In the genomic region with DNA sequence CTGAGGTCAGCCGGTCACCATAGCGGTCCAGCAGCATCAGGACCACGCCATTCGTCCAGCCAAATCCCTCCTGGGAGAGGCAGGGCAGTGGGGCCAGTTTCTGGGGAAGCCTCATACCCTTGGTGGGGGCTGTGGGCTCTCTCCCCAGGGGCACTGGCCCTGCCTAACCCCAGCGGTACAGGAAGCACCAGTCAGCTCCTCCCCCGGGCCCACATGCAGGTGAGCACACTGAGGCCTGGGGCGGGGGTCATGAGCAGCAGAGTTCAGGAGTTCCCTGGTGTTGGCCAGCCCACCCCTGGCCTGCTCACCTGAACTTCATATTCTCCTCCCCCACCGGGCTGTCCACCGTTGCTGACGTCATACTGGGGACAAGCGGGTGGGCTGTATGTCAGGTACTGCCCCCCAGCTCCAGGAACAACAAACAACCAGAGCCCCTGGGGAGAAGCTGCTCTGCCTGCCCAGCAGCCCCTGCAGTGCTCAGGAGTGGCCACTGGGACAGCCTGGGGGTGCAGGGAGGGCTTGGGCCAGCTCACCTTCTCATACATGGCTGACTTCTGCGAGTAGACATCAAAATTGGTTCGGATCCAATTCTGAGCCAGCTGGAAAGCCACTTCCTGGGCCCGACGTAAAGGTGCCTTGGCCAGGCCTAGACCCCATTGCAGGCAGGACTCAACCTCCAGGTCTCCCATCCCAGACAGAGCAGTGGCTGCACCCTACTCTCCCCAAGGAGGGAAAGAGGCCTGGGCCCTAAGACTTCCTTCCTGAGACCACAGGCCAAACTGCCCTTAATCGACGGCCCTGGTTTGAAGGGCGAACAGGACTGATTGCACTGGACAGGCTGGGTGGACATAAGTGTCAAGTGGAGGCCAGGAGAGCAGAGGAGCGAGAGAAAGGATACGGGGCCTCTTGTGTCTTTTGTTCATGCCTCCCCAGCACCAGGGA, we compare ENCODE assay signal across 10 cellular contexts. TPM values are rescaled to one million over a fixed set of nuclear protein-coding genes. Genes with fewer than 3 reads are reported as not detected.
DNase-seq lines count a peak whose midpoint lies in the region; ATAC-seq, FAIRE-seq and TF ChIP-seq lines count a peak whose summit lies in the region.
"Had no signal": no experiment of that assay in that cellular context is flagged by ENCODE, and none has a peak within 500 bp of the region (broad histone marks: within the 10 kb centered on the region; RNA-seq: fewer than 3 reads in every experiment).

No MANE protein-coding gene starts in this region.

- no peak for FAIRE-seq in GM12891 (lab: Jason Lieb, UNC)
- FAIRE-seq: islet of Langerhans had no signal

- CTCF ChIA-PET in HCT116 (lab: Charles Lee): interaction anchor here (0.6 to 2.6 kb wide), 7 partner anchors 13 to 64 kb away, joined by 3 to 8 read pairs (median 5); a partner anchor contains a TSS

- 40% methylated on average over 20 of the region's 20 CpGs for WGBS in right cardiac atrium

- ATAC-seq in HCT116 (peak; percentile 51), right cardiac atrium (peak; percentile 11 to 16), HG03439 (IDR thresholded peaks at IDR 0.05; ENCODE audit: unreplicated experiment) (no peak)

- peak overlapping the region; percentile 44 for H3K4me2 ChIP-seq in HCT116 (ENCODE audit: low read length)

- TF ChIP-seq CTCF in HCT116 (IDR thresholded peaks at IDR 0.05 in 2 of 3, conservative IDR thresholded peaks at IDR 0.05 in 1 of 3; ENCODE audit: borderline replicate concordance in 1 of 3, insufficient read depth in 1 of 3, low read depth in 2 of 3, low read length in 2 of 3): peak in 2 of 3 experiments; percentile 34 to 48; a peak in 3 of 6 replicates

- DNase-seq in HCT116 (ENCODE audit: low read depth, low spot score) (no peak), adipocyte (ENCODE audit: low read depth) (peak; percentile 10), right cardiac atrium (peak in 2 of 3 donors; percentile 74 to 75), GM12891 (ENCODE audit: insufficient read length, low spot score) (no peak), COR-L47 (lab: John Stamatoyannopoulos, UW) (no peak), DMS153 treated with DMSO at 0.1 percent for 48 hours (lab: John Stamatoyannopoulos, UW; ENCODE audit: unreplicated experiment) (no peak)

- RAD21 ChIA-PET in HCT116 (lab: Charles Lee; ENCODE audit: low non-redundant PET in 1 of 2, low total read pairs in 2 of 2, uncharacterized antibody in 2 of 2, unreplicated experiment in 2 of 2): interaction anchor here in 1 of 2 experiments (0.6 kb wide), 1 partner anchor 31 kb away, joined by 8 read pairs; no protein-coding TSS in a partner anchor

- H3K27me3 ChIP-seq in HCT116 (ENCODE audit: insufficient read depth, low read length) (no peaks in the 10 kb centered on the region), adipocyte (replicated peaks; ENCODE audit: control insufficient read depth, insufficient read depth, low read length) (no peaks in the 10 kb centered on the region), right cardiac atrium (ENCODE audit: control insufficient read depth, insufficient read depth) (no peaks in the 10 kb centered on the region), subcutaneous abdominal adipose tissue (ENCODE audit: control insufficient read depth in 5 of 5, insufficient read depth in 4 of 5, low read length in 5 of 5) (no peaks in the 10 kb centered on the region)

- intact Hi-C loops in HCT116 (cut with micrococcal nuclease): loop anchor here (1.0 to 2.0 kb wide), 2 partner anchors 52 to 63 kb away; a partner anchor contains a TSS
- intact Hi-C loops in right cardiac atrium (cut with DNase I): loop anchor here in 2 of 4 donors (5.0 kb wide), 1 partner anchor 51 kb away; a partner anchor contains a TSS

- no peak overlapping the region; the same call in 1 of the 2 replicates for H3K27ac ChIP-seq in HCT116 (ENCODE audit: low read depth, low read length)
- H3K27ac ChIP-seq in right cardiac atrium (ENCODE audit: low read length): peak overlapping the region; percentile 32
- H3K27ac ChIP-seq in subcutaneous abdominal adipose tissue (ENCODE audit: low read depth, low read length): peak overlapping the region; percentile 80

- H3K4me1 ChIP-seq in HCT116 (ENCODE audit: control insufficient read depth in 1 of 2, insufficient read depth in 2 of 2, low read length in 2 of 2): peaks cover 7 to 16% of the 10 kb centered on the region in 2 experiments; a peak in 3 of 4 replicates
- H3K4me1 ChIP-seq in adipocyte (ENCODE audit: control insufficient read depth, insufficient read depth, low read length): peaks cover 8% of the 10 kb centered on the region
- no peaks in the 10 kb centered on the region for H3K4me1 ChIP-seq in right cardiac atrium (ENCODE audit: control insufficient read depth, insufficient read depth, low read length)
- H3K4me1 ChIP-seq in subcutaneous abdominal adipose tissue (ENCODE audit: control insufficient read depth in 5 of 5, insufficient read depth in 5 of 5, low read length in 5 of 5): peaks cover 2 to 31% (median 26%) of the 10 kb centered on the region in 5 donors

- H3K79me2 ChIP-seq in HCT116 (ENCODE audit: insufficient read depth, low read length): no peaks in the 10 kb centered on the region

- no peaks in the 10 kb centered on the region for H3K9me2 ChIP-seq in HCT116 (ENCODE audit: insufficient read depth)

- H4K20me1 ChIP-seq in HCT116 (ENCODE audit: insufficient read depth): no peaks in the 10 kb centered on the region

- no peak for TF ChIP-seq POLR2A in HCT116 (IDR thresholded peaks at IDR 0.05; ENCODE audit: borderline replicate concordance, extremely low read depth, insufficient read depth, insufficient read length)
- no peak for TF ChIP-seq POLR2A in GM12891 (IDR thresholded peaks at IDR 0.05; ENCODE audit: low read depth, low read length)

- no peak for TF ChIP-seq RAD21 in HCT116 (IDR thresholded peaks at IDR 0.05; ENCODE audit: low read depth)

- H3K9me3 ChIP-seq in HCT116 (ENCODE audit: control insufficient read depth in 1 of 2, insufficient read depth in 1 of 2, low read depth in 1 of 2, low read length in 2 of 2) (no peaks in the 10 kb centered on the region), adipocyte (ENCODE audit: control insufficient read depth, low read length) (no peaks in the 10 kb centered on the region), right cardiac atrium (ENCODE audit: control insufficient read depth, low read length) (no peaks in the 10 kb centered on the region), subcutaneous abdominal adipose tissue (ENCODE audit: control insufficient read depth in 5 of 5, low read length in 5 of 5) (no peaks in the 10 kb centered on the region)

- H3K36me3 ChIP-seq in HCT116 (ENCODE audit: control insufficient read depth in 1 of 2, insufficient read depth in 2 of 2, low read length in 2 of 2) (peaks cover under 1 to 3% of the 10 kb centered on the region in 2 experiments; a peak in 2 of 4 replicates), adipocyte (ENCODE audit: control insufficient read depth, insufficient read depth, low read length, severe bottlenecking) (peaks cover 50% of the 10 kb centered on the region), subcutaneous abdominal adipose tissue (ENCODE audit: control insufficient read depth in 5 of 5, insufficient read depth in 5 of 5, low read length in 5 of 5) (peaks cover 6 to 44% (median 40%) of the 10 kb centered on the region in 5 donors)

- H3K9ac ChIP-seq in HCT116 (ENCODE audit: low read length) (no peak overlapping the region), adipocyte (ENCODE audit: low read length) (peak overlapping the region; percentile 42), subcutaneous abdominal adipose tissue (ENCODE audit: low read length in 5 of 5) (peak overlapping the region in 2 of 5 donors; percentile 53 to 54)

- POLR2A ChIA-PET in HCT116 (lab: Charles Lee): interaction anchor here (1.0 kb wide), 1 partner anchor 11 kb away, joined by 3 read pairs; no protein-coding TSS in a partner anchor

- H3K4me3 ChIP-seq in HCT116 (replicated peaks in 1 of 2; ENCODE audit: low read depth in 1 of 2, low read length in 2 of 2) (no peak overlapping the region), adipocyte (ENCODE audit: low read length) (no peak overlapping the region), right cardiac atrium (ENCODE audit: low read length) (no peak overlapping the region), subcutaneous abdominal adipose tissue (ENCODE audit: low read depth in 1 of 5, low read length in 5 of 5) (no peak overlapping the region)

- no peak overlapping the region for H2AFZ ChIP-seq in HCT116 (ENCODE audit: low read depth, low read length, poor library complexity, severe bottlenecking)

- BruUV-seq in HCT116 (replicated peaks; lab: Mats Ljungman, UMichigan): no TSS peak

TF ChIP-seq in HCT116, 20 proteins besides CTCF, POLR2A, EP300 and RAD21:
- TF ChIP-seq POLR2AphosphoS5 (IDR thresholded peaks at IDR 0.05; ENCODE audit: low read depth, low read length) (0 out of 2 replicates have a peak, but pooled peaks have one; percentile 26), YY1 (IDR thresholded peaks at IDR 0.05; ENCODE audit: extremely low read depth, insufficient replicate concordance, low read depth, low read length) (no peak)

TF ChIP-seq in GM12891, 5 proteins besides CTCF, POLR2A, EP300 and RAD21:
- TF ChIP-seq POU2F2 (IDR thresholded peaks at IDR 0.05; ENCODE audit: low read depth, low read length): no peak
- no peak for TF ChIP-seq PAX5 (IDR thresholded peaks at IDR 0.05; ENCODE audit: insufficient read depth, low read length, severe bottlenecking)
- TF ChIP-seq TAF1 (IDR thresholded peaks at IDR 0.05; ENCODE audit: low read depth, low read length): no peak
- no peak for TF ChIP-seq SPI1 (IDR thresholded peaks at IDR 0.05; ENCODE audit: low read depth, low read length)
- no peak for TF ChIP-seq POLR2AphosphoS5 (IDR thresholded peaks at IDR 0.05; ENCODE audit: low read depth, low read length)

RNA-seq across cellular contexts. Expression of a gene that starts 20.8 kb away (rescaled TPM):
- total RNA-seq in HCT116 (2021; ENCODE audit: unreplicated experiment): 0.15 TPM
- 0.12 TPM in 1 of 2 replicates, not detected in the other for polyA plus RNA-seq in HCT116 (2012)
- not detected for total RNA-seq in right cardiac atrium
- polyA plus RNA-seq in right cardiac atrium: 1.2 TPM
- not detected for polyA plus RNA-seq in GM12891 (2012; ENCODE audit: low read depth, missing spikeins)
- total RNA-seq: activated naive CD4-positive, alpha-beta T cell treated with anti-CD3 and anti-CD28 coated beads for 36 hours had no signal

RNA-seq across cellular contexts. Expression of a gene that starts 51.2 kb away (rescaled TPM):
- total RNA-seq in HCT116 (2021; ENCODE audit: unreplicated experiment): 36.2 TPM
- polyA plus RNA-seq in HCT116 (2012): 19.1 and 21.7 TPM in 2 replicates
- 100 to 1,000 TPM; 123 to 177 (median 136) TPM for total RNA-seq in right cardiac atrium
- 110 TPM for polyA plus RNA-seq in right cardiac atrium
- 0.08 TPM for polyA plus RNA-seq in GM12891 (2012; ENCODE audit: low read depth, missing spikeins)

Comparison
In these comparisons a context has a peak if more than half of its experiments do, and no peak if none do; other contexts are left out.
1. DNase-seq: peak in adipocyte (single experiment) and right cardiac atrium (2 of 3); none in HCT116 (single experiment), GM12891 (single experiment), COR-L47 (single experiment) and DMS153 treated with DMSO at 0.1 percent for 48 hours (single experiment).